In the genomic region with DNA sequence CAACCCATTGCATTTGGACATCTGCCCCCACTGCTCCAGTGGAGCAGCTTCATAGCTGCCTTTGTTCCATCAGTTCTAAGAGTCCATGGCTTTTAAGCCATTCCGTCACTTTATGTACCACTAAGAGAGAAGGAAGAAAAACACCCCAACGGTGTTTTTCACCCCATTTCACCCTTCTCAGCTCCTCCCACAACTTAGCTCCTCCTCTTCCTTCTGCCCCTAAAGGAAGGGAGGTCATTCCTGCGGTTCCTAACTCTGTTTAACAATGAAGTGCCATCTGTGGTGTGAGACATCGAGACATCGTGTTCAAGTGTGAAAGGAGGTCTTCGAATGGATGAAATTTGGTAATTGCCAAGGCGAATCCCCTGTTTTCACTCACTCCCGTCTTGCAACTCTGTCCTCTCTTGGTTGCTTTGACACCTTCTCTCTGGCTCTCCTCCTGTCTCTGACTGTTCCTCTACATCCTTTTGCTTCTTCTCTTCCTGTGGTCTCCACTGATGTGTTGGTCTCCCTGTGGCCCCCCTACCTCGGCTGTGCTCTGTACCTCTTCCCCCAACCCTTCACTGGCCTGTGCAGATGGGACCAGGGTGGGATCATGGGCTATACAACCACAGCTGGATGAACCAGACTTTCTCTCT, we compare ENCODE assay signal across 25 cellular contexts. TPM values are rescaled to one million over a fixed set of nuclear protein-coding genes. Genes with fewer than 3 reads are reported as not detected.
"Had no signal": no experiment of that assay in that cellular context is flagged by ENCODE, and none has a peak within 500 bp of the region (broad histone marks: within the 10 kb centered on the region; RNA-seq: fewer than 3 reads in every experiment).

No MANE protein-coding gene starts in this region.

- H3K9me3 Mint-ChIP-seq: activated CD4-positive, alpha-beta memory T cell treated with anti-CD3 and anti-CD28 coated beads for 36 hours; activated T-helper 17 cell treated with anti-CD3 and anti-CD28 coated beads, Interleukin-2, amount 50 U/mL, for 72 hours; neural progenitor cell; stimulated activated memory B cell treated with anti-CD40 and anti-IgM and Interleukin-4, amounts not matched to agents 10 μg/mL and 1 μg/mL and 100 μg/mL, for 72 hours had no signal

- H3K4me3 ChIP-seq: body of pancreas, left ventricle myocardium inferior, neural progenitor cell, psoas muscle, skin epidermis, thoracic aorta, upper lobe of left lung had no signal

- ATAC-seq: activated CD4-positive, alpha-beta T cell treated with anti-CD3 and anti-CD28 coated beads for 36 hours; activated T-helper 17 cell treated with anti-CD3 and anti-CD28 coated beads, Interleukin-2, amount 50 U/mL, for 72 hours; body of pancreas; foreskin keratinocyte; right cardiac atrium; stimulated activated memory B cell treated with anti-CD40 and anti-IgM and Interleukin-4, amounts not matched to agents 10 μg/mL and 1 μg/mL and 100 μg/mL, for 72 hours; WTC11 had no signal

- H3K4me1 Mint-ChIP-seq: activated CD4-positive, alpha-beta T cell treated with anti-CD3 and anti-CD28 coated beads for 36 hours; activated T-helper 17 cell treated with anti-CD3 and anti-CD28 coated beads, Interleukin-2, amount 50 U/mL, for 72 hours; stimulated activated memory B cell treated with anti-CD40 and anti-IgM and Interleukin-4, amounts not matched to agents 10 μg/mL and 1 μg/mL and 100 μg/mL, for 72 hours had no signal

- DNase-seq: activated CD4-positive, alpha-beta memory T cell treated with anti-CD3 and anti-CD28 coated beads for 36 hours; activated CD4-positive, alpha-beta T cell treated with anti-CD3 and anti-CD28 coated beads for 36 hours; activated naive CD4-positive, alpha-beta T cell treated with Interleukin-2 at 50 U/mL for 16 hours; body of pancreas; caudate nucleus; foreskin keratinocyte; hypothalamus; left ventricle myocardium inferior; mammary epithelial cell; right cardiac atrium; stimulated activated CD4-positive, alpha-beta T cell treated with anti-CD3 and anti-CD28 coated beads, Interleukin-15, amount 100 ng/mL, for 24 hours; stimulated activated CD4-positive, alpha-beta T cell treated with anti-CD3 and anti-CD28 coated beads, Interleukin-2, amount 100 ng/mL, for 48 hours; upper lobe of left lung had no signal

- FAIRE-seq: colon, TTC549 had no signal

- H3K36me3 ChIP-seq: left ventricle myocardium inferior, neural progenitor cell, thoracic aorta, upper lobe of left lung had no signal

- H3K9ac ChIP-seq: neural progenitor cell had no signal

- H3K4me3 Mint-ChIP-seq: activated CD4-positive, alpha-beta memory T cell treated with anti-CD3 and anti-CD28 coated beads for 36 hours; activated CD4-positive, alpha-beta T cell treated with anti-CD3 and anti-CD28 coated beads for 36 hours; activated T-helper 17 cell treated with anti-CD3 and anti-CD28 coated beads, Interleukin-2, amount 50 U/mL, for 72 hours; neural progenitor cell; stimulated activated memory B cell treated with anti-CD40 and anti-IgM and Interleukin-4, amounts not matched to agents 10 μg/mL and 1 μg/mL and 100 μg/mL, for 72 hours; WTC11 had no signal

- H3K36me3 Mint-ChIP-seq: activated CD4-positive, alpha-beta memory T cell treated with anti-CD3 and anti-CD28 coated beads for 36 hours; neural progenitor cell; stimulated activated memory B cell treated with anti-CD40 and anti-IgM and Interleukin-4, amounts not matched to agents 10 μg/mL and 1 μg/mL and 100 μg/mL, for 72 hours; WTC11 had no signal

- H2AFZ ChIP-seq: neural progenitor cell had no signal

- H3K27ac ChIP-seq: body of pancreas, foreskin keratinocyte, left ventricle myocardium inferior, neural progenitor cell, psoas muscle, skin epidermis, thoracic aorta, upper lobe of left lung had no signal

- H3K4me2 ChIP-seq: neural progenitor cell had no signal

- H3K27me3 ChIP-seq: body of pancreas, upper lobe of left lung had no signal

- H3K4me1 ChIP-seq: body of pancreas, left ventricle myocardium inferior, neural progenitor cell, psoas muscle, upper lobe of left lung had no signal

- H3K9me3 ChIP-seq: body of pancreas, left ventricle myocardium inferior, psoas muscle, thoracic aorta, upper lobe of left lung had no signal

RNA-seq across cellular contexts. Expression of gene SMKR1, which starts 23.0 kb away (rescaled TPM):
- total RNA-seq: epithelial cell of proximal tubule, kidney epithelial cell, left ventricle myocardium inferior, osteocyte, right cardiac atrium, thoracic aorta had no signal
